Comparison of ENCODE assay signal across 1 cellular context in genomic region chr16:74666425-74667214, GRCh38.
TF ChIP-seq lines count a peak whose summit lies in the region.

TSS of gene RFWD3 (minus strand) at chr16:74666877. CDS start at chr16:74661449, 5,428 bp downstream.

TF ChIP-seq in K562, 482 proteins besides CTCF, POLR2A, EP300 and RAD21 (continued from another document and continues in another):
- TF ChIP-seq ELK1 (CRISPR knock-in tag; IDR thresholded peaks at IDR 0.05), result no peak
- no peak for TF ChIP-seq RFX5 (IDR thresholded peaks at IDR 0.05; ENCODE audit: low read depth, low read length)
- TF ChIP-seq SMARCE1 (IDR thresholded peaks at IDR 0.05), result no peak
- peak in 1 of 2 experiments; percentile 46; a peak in 1 of 4 replicates for TF ChIP-seq SIN3A (IDR thresholded peaks at IDR 0.05; ENCODE audit: borderline replicate concordance in 2 of 2, control insufficient read depth in 1 of 2, low read depth in 2 of 2, low read length in 2 of 2)
- peak; percentile 46; the same call in 1 of the 2 replicates for TF ChIP-seq SP1 (CRISPR knock-in tag; IDR thresholded peaks at IDR 0.05)
- TF ChIP-seq CGGBP1 (CRISPR knock-in tag; IDR thresholded peaks at IDR 0.05), result 0 out of 2 replicates have a peak, but pooled peaks have one; percentile 24
- TF ChIP-seq RCOR1 (IDR thresholded peaks at IDR 0.05; ENCODE audit: borderline replicate concordance in 1 of 2, low read depth in 2 of 2, low read length in 2 of 2), result 0 out of 4 replicates have a peak, but pooled peaks of 1 of the 2 experiments have one; percentile 2
- TF ChIP-seq MYC (IDR thresholded peaks at IDR 0.05; ENCODE audit: low read depth, low read length), result peak; percentile 88
- peak; percentile 81; the same call in 1 of the 2 replicates for TF ChIP-seq MYC (CRISPR knock-in tag; IDR thresholded peaks at IDR 0.05; ENCODE audit: borderline replicate concordance, low read depth)
- no peak for TF ChIP-seq HOXB6 (CRISPR knock-in tag; IDR thresholded peaks at IDR 0.05; ENCODE audit: borderline replicate concordance)
- TF ChIP-seq MIER1 (IDR thresholded peaks at IDR 0.05; ENCODE audit: low read depth), result no peak
- no peak for TF ChIP-seq TBL1XR1 (IDR thresholded peaks at IDR 0.05; ENCODE audit: low read length in 2 of 2)
- TF ChIP-seq RUNX1 (IDR thresholded peaks at IDR 0.05; ENCODE audit: low read depth), result no peak
- TF ChIP-seq ZNF75A (CRISPR knock-in tag; IDR thresholded peaks at IDR 0.05), result no peak
- TF ChIP-seq GMEB1 (CRISPR knock-in tag; IDR thresholded peaks at IDR 0.05), result no peak
- TF ChIP-seq ELF1 (tag; IDR thresholded peaks at IDR 0.05), result peak; percentile 94
- TF ChIP-seq TEAD1 (CRISPR knock-in tag; IDR thresholded peaks at IDR 0.05), result peak in 1 of 2 experiments; percentile 76; a peak in 3 of 4 replicates
- TF ChIP-seq XRCC5 (IDR thresholded peaks at IDR 0.05; ENCODE audit: low read depth, low read length), result no peak
- TF ChIP-seq ZNF518B (CRISPR knock-in tag; IDR thresholded peaks at IDR 0.05), result no peak
- no peak for TF ChIP-seq CBFB (CRISPR knock-in tag; IDR thresholded peaks at IDR 0.05)
- peak; percentile 74 for TF ChIP-seq RB1 (IDR thresholded peaks at IDR 0.05; ENCODE audit: low read depth)
- no peak for TF ChIP-seq ZC3H11A (IDR thresholded peaks at IDR 0.05; ENCODE audit: low read depth, low read length)
- no peak for TF ChIP-seq ZNF239 (CRISPR knock-in tag; IDR thresholded peaks at IDR 0.05)
- peak; percentile 87 for TF ChIP-seq TAF9B (IDR thresholded peaks at IDR 0.05; ENCODE audit: partially characterized antibody)
- TF ChIP-seq ZNF592 (IDR thresholded peaks at IDR 0.05), result peak; percentile 19; the same call in 1 of the 2 replicates
- no peak; the same call in none of the 2 replicates for TF ChIP-seq NFIC (IDR thresholded peaks at IDR 0.05)
- peak; percentile 71; the same call in 1 of the 2 replicates for TF ChIP-seq E2F3 (CRISPR knock-in tag; IDR thresholded peaks at IDR 0.05)
- TF ChIP-seq ZBTB17 (CRISPR knock-in tag; IDR thresholded peaks at IDR 0.05), result 0 out of 2 replicates have a peak, but pooled peaks have one; percentile 15
- peak; percentile 50; the same call in 1 of the 2 replicates for TF ChIP-seq CC2D1A (IDR thresholded peaks at IDR 0.05)
- TF ChIP-seq ZBTB12 (CRISPR knock-in tag; IDR thresholded peaks at IDR 0.05), result no peak
- TF ChIP-seq MED1 (CRISPR knock-in tag; IDR thresholded peaks at IDR 0.05; ENCODE audit: borderline replicate concordance), result no peak
- peak; percentile 80 for TF ChIP-seq ATF7 (IDR thresholded peaks at IDR 0.05)
- TF ChIP-seq AFF4 (CRISPR knock-in tag; IDR thresholded peaks at IDR 0.05), result no peak
- TF ChIP-seq KLF1 (tag; IDR thresholded peaks at IDR 0.05), result peak; percentile 83
- TF ChIP-seq HMGXB4 (CRISPR knock-in tag; IDR thresholded peaks at IDR 0.05), result no peak
- no peak for TF ChIP-seq TARDBP (IDR thresholded peaks at IDR 0.05)
- no peak for TF ChIP-seq RAD51 (IDR thresholded peaks at IDR 0.05; ENCODE audit: borderline replicate concordance, low read depth)
- TF ChIP-seq ZNF707 (CRISPR knock-in tag; conservative IDR thresholded peaks at IDR 0.05), result no peak
- TF ChIP-seq ZNF766 (CRISPR knock-in tag; conservative IDR thresholded peaks at IDR 0.05), result no peak
- 0 out of 2 replicates have a peak, but pooled peaks have one; percentile 16 for TF ChIP-seq ZC3H4 (CRISPR knock-in tag; IDR thresholded peaks at IDR 0.05; ENCODE audit: borderline replicate concordance)
- no peak; the same call in 1 of the 2 replicates for TF ChIP-seq ZNF263 (CRISPR knock-in tag; IDR thresholded peaks at IDR 0.05; ENCODE audit: borderline replicate concordance)
- peak; percentile 99 for TF ChIP-seq ZNF384 (IDR thresholded peaks at IDR 0.05; ENCODE audit: low read depth, low read length)
- no peak for TF ChIP-seq KAT8 (IDR thresholded peaks at IDR 0.05; ENCODE audit: low read depth)
- peak; percentile 87 for TF ChIP-seq RBM22 (IDR thresholded peaks at IDR 0.05; ENCODE audit: low read depth, low read length, poor library complexity, severe bottlenecking)
- TF ChIP-seq POLR2H (tag; IDR thresholded peaks at IDR 0.05; ENCODE audit: low read depth), result peak; percentile 90
